Comparison of ENCODE assay signal across 12 cellular contexts in the genomic region with DNA sequence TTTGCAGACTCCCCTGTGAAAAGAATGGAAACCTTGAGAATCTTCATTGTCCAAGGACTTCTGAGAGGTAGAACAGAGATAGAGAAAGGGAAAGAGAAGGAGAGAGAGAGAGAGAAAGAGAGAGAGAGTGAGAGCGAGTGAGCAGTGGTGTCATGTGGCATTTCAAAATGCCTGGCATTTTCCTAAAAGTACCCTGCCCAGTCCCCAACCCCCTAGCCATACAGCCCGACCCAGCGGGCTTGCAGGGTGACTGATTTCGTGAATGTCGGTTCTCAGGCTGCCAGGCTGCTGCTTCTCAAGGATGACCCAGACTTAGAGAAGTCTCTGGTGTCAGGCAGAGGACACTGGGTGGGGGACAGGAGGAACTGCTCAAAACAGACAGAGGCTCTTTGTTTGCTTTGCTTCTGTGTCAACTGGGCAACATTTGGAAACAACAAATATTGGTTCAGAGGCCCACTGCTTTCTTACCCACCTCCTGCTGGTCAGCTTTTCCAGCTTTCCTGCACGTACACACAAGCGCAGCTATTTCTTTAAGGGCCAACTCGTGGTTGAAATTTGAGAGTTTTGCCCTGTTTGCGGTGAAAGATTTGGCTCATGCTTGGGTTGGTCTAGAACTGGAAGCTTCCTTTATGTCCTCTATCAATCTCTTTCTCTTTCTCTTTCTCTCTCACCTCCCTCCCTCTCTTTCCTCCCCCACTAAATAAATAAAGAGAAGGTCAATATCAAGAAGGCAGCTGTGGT. TPM values are rescaled to one million over a fixed set of nuclear protein-coding genes. Genes with fewer than 3 reads are reported as not detected.
DNase-seq lines count a peak whose midpoint lies in the region; ATAC-seq, FAIRE-seq and TF ChIP-seq lines count a peak whose summit lies in the region.
"Had no signal": no experiment of that assay in that cellular context is flagged by ENCODE, and none has a peak within 500 bp of the region (broad histone marks: within the 10 kb centered on the region; RNA-seq: fewer than 3 reads in every experiment).

No MANE protein-coding gene starts in this region.

- no peak for FAIRE-seq in A549 (lab: Jason Lieb, UNC)
- no peak for FAIRE-seq in HTR-8/SVneo (lab: Jason Lieb, UNC)

- H3K4me2 ChIP-seq in A549 = peak overlapping the region; percentile 76

- POLR2A ChIA-PET in A549 (lab: Yijun Ruan, JAX) = no interaction called here
- POLR2A ChIA-PET in activated CD4-positive, alpha-beta memory T cell treated with anti-CD3 and anti-CD28 coated beads for 36 hours (lab: Charles Lee) = no interaction called here

- H3K9me3 ChIP-seq in A549 = no peaks in the 10 kb centered on the region

- H3K27me3 Mint-ChIP-seq in activated CD4-positive, alpha-beta memory T cell treated with anti-CD3 and anti-CD28 coated beads for 36 hours = peaks cover 28% of the 10 kb centered on the region

- TF ChIP-seq RAD21 in A549 (conservative IDR thresholded peaks at IDR 0.05 in 1 of 2, IDR thresholded peaks at IDR 0.05 in 1 of 2) = no peak

- H3K4me1 Mint-ChIP-seq in activated CD4-positive, alpha-beta memory T cell treated with anti-CD3 and anti-CD28 coated beads for 36 hours (ENCODE audit: low read depth) = peaks cover 8% of the 10 kb centered on the region

- ATAC-seq in A549 = peak; percentile 78 to 91
- peak; percentile 63 for ATAC-seq in left lobe of liver
- ATAC-seq: foreskin keratinocyte had no signal

- no peak for TF ChIP-seq POLR2A in A549 (IDR thresholded peaks at IDR 0.05; ENCODE audit: low read length)

- H3K36me3 Mint-ChIP-seq in activated CD4-positive, alpha-beta memory T cell treated with anti-CD3 and anti-CD28 coated beads for 36 hours = no peaks in the 10 kb centered on the region
- H3K36me3 Mint-ChIP-seq: type B pancreatic cell had no signal

- H3K27ac ChIP-seq in A549 = peak overlapping the region; percentile 43 to 60; a peak in 5 of 6 replicates
- H3K27ac ChIP-seq in VCaP = peak overlapping the region; percentile 64
- H3K27ac ChIP-seq: foreskin keratinocyte had no signal

- intact Hi-C loops in activated CD4-positive, alpha-beta memory T cell treated with anti-CD3 and anti-CD28 coated beads for 36 hours (cut with micrococcal nuclease) = no loop called here

- H3K27ac Mint-ChIP-seq in activated CD4-positive, alpha-beta memory T cell treated with anti-CD3 and anti-CD28 coated beads for 36 hours = no peak overlapping the region
- H3K27ac Mint-ChIP-seq: type B pancreatic cell had no signal

- H3K9me3 Mint-ChIP-seq in activated CD4-positive, alpha-beta memory T cell treated with anti-CD3 and anti-CD28 coated beads for 36 hours = no peaks in the 10 kb centered on the region
- H3K9me3 Mint-ChIP-seq: type B pancreatic cell had no signal

- 2% methylated on average over 9 of the region's 9 CpGs for WGBS in A549 (ENCODE audit: missing lambda C conversion rate)

- no peak for TF ChIP-seq EP300 in A549 (IDR thresholded peaks at IDR 0.05)

- no peak overlapping the region for H3K4me3 Mint-ChIP-seq in activated CD4-positive, alpha-beta memory T cell treated with anti-CD3 and anti-CD28 coated beads for 36 hours
- H3K4me3 Mint-ChIP-seq: type B pancreatic cell had no signal

- CTCF ChIA-PET in A549 (lab: Yijun Ruan, JAX) = interaction anchor here (1.2 kb wide), 1 partner anchor 34 kb away, joined by 3 read pairs; no protein-coding TSS in a partner anchor
- CTCF ChIA-PET in activated CD4-positive, alpha-beta memory T cell treated with anti-CD3 and anti-CD28 coated beads for 36 hours (lab: Charles Lee) = no interaction called here

- TF ChIP-seq CTCF in A549 (IDR thresholded peaks at IDR 0.05) (no peak), VCaP (conservative IDR thresholded peaks at IDR 0.05) (no peak)

- peak overlapping the region; percentile 21; the same call in 2 of the 3 replicates for H3K4me3 ChIP-seq in A549

- peaks cover 17% of the 10 kb centered on the region; the same call in 2 of the 3 replicates for H3K4me1 ChIP-seq in A549
- H3K4me1 ChIP-seq: foreskin keratinocyte had no signal

- DNase-seq in A549 (ENCODE audit: low read depth in 1 of 2, low spot score in 1 of 2) = peak; percentile 17 to 80
- peak; percentile 19 for DNase-seq in HTR-8/SVneo (ENCODE audit: insufficient read length, low spot score)
- DNase-seq in left lobe of liver (ENCODE audit: low spot score) = peak; percentile 84
- no peak for DNase-seq in epidermal melanocyte (ENCODE audit: insufficient read length, low spot score)
- DNase-seq in AML-193 (lab: John Stamatoyannopoulos, UW) = no peak
- no peak for DNase-seq in activated CD4-positive, alpha-beta memory T cell treated with anti-CD3 and anti-CD28 coated beads for 36 hours
- no peak for DNase-seq in NCI-H446 treated with DMSO at 0.1 percent for 48 hours (lab: John Stamatoyannopoulos, UW)
- DNase-seq: foreskin keratinocyte; stimulated activated CD4-positive, alpha-beta T cell treated with anti-CD3 and anti-CD28 coated beads, Interleukin-2, amount 100 ng/mL, for 24 hours had no signal

TF ChIP-seq in A549, 52 proteins besides CTCF, POLR2A, EP300 and RAD21:
- TF ChIP-seq EHF (CRISPR knock-in tag; IDR thresholded peaks at IDR 0.05) = no peak
- no peak for TF ChIP-seq MAFK (IDR thresholded peaks at IDR 0.05; ENCODE audit: partially characterized antibody)
- TF ChIP-seq CEBPB (IDR thresholded peaks at IDR 0.05) = peak in 1 of 2 experiments; percentile 47; a peak in 2 of 4 replicates
- TF ChIP-seq GATA3 (IDR thresholded peaks at IDR 0.05; ENCODE audit: borderline replicate concordance) = peak; percentile 36

RNA-seq across cellular contexts. Expression of a gene that starts 3.7 kb away (rescaled TPM):
- polyA plus RNA-seq in A549 (2011; rRNA removed) (10.5 and 16.1 TPM in 2 replicates), A549 (2017; fragmentation: RNase III; extraction: RNeasy Plus Mini Kit Qiagen cat#74134 plus additional on column Dnase treatment) (0.45 to 2.0 TPM (median 0.53 TPM) in 3 replicates)
- 0.37 and 0.38 TPM in 2 replicates for polyA plus RNA-seq in A549 (2012; cell fraction: cytosol; rRNA removed)
- polyA plus RNA-seq in A549 (2012; cell fraction: nucleus; rRNA removed) = 0.41 and 1.1 TPM in 2 replicates
- 5.4 and 11.1 TPM in 2 replicates for polyA minus RNA-seq in A549 (2011; rRNA and poly(A)+ RNA removed)
- 25,131 TPM for total RNA-seq in left lobe of liver
- under 1 TPM; 0.44 to 0.67 TPM for total RNA-seq in activated CD4-positive, alpha-beta memory T cell treated with anti-CD3 and anti-CD28 coated beads for 36 hours
- total RNA-seq: mononuclear cell had no signal

Comparison
In these comparisons a context has a peak if more than half of its experiments do, and no peak if none do; other contexts are left out.
1. DNase-seq: peak in A549 (2 of 2), HTR-8/SVneo (single experiment) and left lobe of liver (single experiment); none in epidermal melanocyte (single experiment), AML-193 (0 of 2), activated CD4-positive, alpha-beta memory T cell treated with anti-CD3 and anti-CD28 coated beads for 36 hours (single experiment) and NCI-H446 treated with DMSO at 0.1 percent for 48 hours (single experiment).
2. RNA of a gene that starts 3.7 kb away (total RNA-seq): 25,131 TPM in left lobe of liver (single experiment); 0.44 to 0.67 TPM in activated CD4-positive, alpha-beta memory T cell treated with anti-CD3 and anti-CD28 coated beads for 36 hours; every median in the first group is over 1,000 times any median in the second.